In the genomic region with DNA sequence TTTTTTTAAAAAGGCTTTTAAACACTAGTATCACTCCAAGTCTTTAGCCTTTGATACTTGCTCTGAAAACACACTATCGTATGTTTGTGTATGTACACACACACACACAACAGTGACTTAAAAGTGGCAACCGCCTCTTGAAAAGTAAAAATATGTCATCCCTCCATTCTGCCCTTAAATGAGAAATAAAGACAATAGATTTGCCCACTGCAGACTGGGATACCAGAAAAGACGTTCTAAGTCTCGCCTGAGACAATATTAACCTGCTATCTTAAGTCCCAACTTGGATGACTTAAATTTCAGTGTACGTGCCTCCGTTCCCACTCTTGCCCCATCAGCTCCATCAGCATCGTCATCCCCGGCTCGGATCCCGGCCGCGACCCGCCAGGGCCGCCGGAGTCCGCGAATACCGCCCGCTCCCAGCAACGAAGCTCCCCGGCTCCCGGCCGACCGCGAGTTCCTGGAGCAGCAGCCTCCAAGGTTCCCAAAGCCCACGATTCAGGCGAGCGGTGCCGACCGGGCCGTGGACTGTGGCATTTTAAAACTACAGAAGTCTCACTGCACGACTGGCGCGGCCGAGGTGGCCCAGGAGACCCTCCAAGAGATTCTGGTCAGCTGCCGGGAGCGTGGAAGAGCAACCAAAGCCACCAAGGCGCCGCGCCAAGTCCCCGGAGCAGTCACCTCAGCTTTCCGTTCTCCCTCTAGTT, we compare ENCODE assay signal across 8 cellular contexts. TPM values are rescaled to one million over a fixed set of nuclear protein-coding genes. Genes with fewer than 3 reads are reported as not detected.
DNase-seq lines count a peak whose midpoint lies in the region; ATAC-seq, FAIRE-seq and TF ChIP-seq lines count a peak whose summit lies in the region.

No MANE protein-coding gene starts in this region.

- peaks cover 25% of the 10 kb centered on the region for H4K20me1 ChIP-seq in SU-DHL-6 (ENCODE audit: low read depth, low read length)

- no peak for FAIRE-seq in RCC 7860 (lab: Jason Lieb, UNC)

- H3K9ac ChIP-seq in SU-DHL-6 (ENCODE audit: low read length), result peak overlapping the region; percentile 98

- no peaks in the 10 kb centered on the region for H3K4me1 ChIP-seq in breast epithelium

- DNase-seq in AG08396 (ENCODE audit: low spot score), result peak; percentile 60
- DNase-seq in HCEC 1CT, result peak; percentile 36
- peak; percentile 38 to 65 for DNase-seq in breast epithelium (ENCODE audit: low spot score in 2 of 2)
- peak; percentile 82 for DNase-seq in islet precursor cell
- peak; percentile 14 to 30 for DNase-seq in stimulated activated CD4-positive, alpha-beta T cell treated with anti-CD3 and anti-CD28 coated beads, Interleukin-12 subunit alpha, Interleukin-12 subunit beta, amount 100 ng/mL, for 24 hours (ENCODE audit: low read depth in 2 of 2)
- no peak for DNase-seq in RCC 7860 (ENCODE audit: low spot score)

- H3K4me3 ChIP-seq in SU-DHL-6 (ENCODE audit: insufficient read depth, low read length, poor library complexity, severe bottlenecking) (peak overlapping the region; percentile 96), breast epithelium (peak overlapping the region; percentile 74 to 86 (median 81))

- H3K4me2 ChIP-seq in SU-DHL-6 (ENCODE audit: low read depth, low read length, poor library complexity, severe bottlenecking), result peak overlapping the region; percentile 91

- H3K27me3 ChIP-seq in SU-DHL-6 (ENCODE audit: low read length), result no peaks in the 10 kb centered on the region
- no peaks in the 10 kb centered on the region for H3K27me3 ChIP-seq in breast epithelium

- H3F3A ChIP-seq in SU-DHL-6 (ENCODE audit: insufficient read depth), result peaks cover 19% of the 10 kb centered on the region

- TF ChIP-seq POLR2A in breast epithelium (IDR thresholded peaks at IDR 0.05), result no peak

- H3K27ac ChIP-seq in SU-DHL-6 (ENCODE audit: low read depth, low read length) (peak overlapping the region; percentile 97), breast epithelium (peak overlapping the region; percentile 99 to 100)

- H3K79me2 ChIP-seq in SU-DHL-6 (ENCODE audit: insufficient read depth, low read length), result peaks cover 70% of the 10 kb centered on the region

- peak overlapping the region; percentile 57 for H2AFZ ChIP-seq in SU-DHL-6 (ENCODE audit: low read depth, low read length, severe bottlenecking)

- TF ChIP-seq CTCF in SU-DHL-6 (IDR thresholded peaks at IDR 0.05; ENCODE audit: insufficient read depth, low read length, poor library complexity, severe bottlenecking), result no peak
- no peak for TF ChIP-seq CTCF in breast epithelium (IDR thresholded peaks at IDR 0.05)

- intact Hi-C loops in breast epithelium (cut with DNase I; ENCODE audit: low total_unique reads), result no loop called here

- H3K9me3 ChIP-seq in SU-DHL-6 (ENCODE audit: insufficient read depth, low read length), result no peaks in the 10 kb centered on the region
- H3K9me3 ChIP-seq in breast epithelium, result no peaks in the 10 kb centered on the region

- no peaks in the 10 kb centered on the region for H3K9me2 ChIP-seq in SU-DHL-6 (replicated peaks; ENCODE audit: insufficient read depth, low read length)

- no peaks in the 10 kb centered on the region; the same call in none of the 2 replicates for H3K36me3 ChIP-seq in SU-DHL-6 (ENCODE audit: low read length)
- H3K36me3 ChIP-seq in breast epithelium, result no peaks in the 10 kb centered on the region

- no peak for ATAC-seq in HG03469 (IDR thresholded peaks at IDR 0.05; ENCODE audit: unreplicated experiment)

RNA-seq across cellular contexts. Expression of a gene that starts 2.8 kb away (rescaled TPM):
- 10 to 100 TPM; 31.7 to 72.7 (median 48.8) TPM for total RNA-seq in breast epithelium
